ENCODE assay signal across 30 cellular contexts in the genomic region with DNA sequence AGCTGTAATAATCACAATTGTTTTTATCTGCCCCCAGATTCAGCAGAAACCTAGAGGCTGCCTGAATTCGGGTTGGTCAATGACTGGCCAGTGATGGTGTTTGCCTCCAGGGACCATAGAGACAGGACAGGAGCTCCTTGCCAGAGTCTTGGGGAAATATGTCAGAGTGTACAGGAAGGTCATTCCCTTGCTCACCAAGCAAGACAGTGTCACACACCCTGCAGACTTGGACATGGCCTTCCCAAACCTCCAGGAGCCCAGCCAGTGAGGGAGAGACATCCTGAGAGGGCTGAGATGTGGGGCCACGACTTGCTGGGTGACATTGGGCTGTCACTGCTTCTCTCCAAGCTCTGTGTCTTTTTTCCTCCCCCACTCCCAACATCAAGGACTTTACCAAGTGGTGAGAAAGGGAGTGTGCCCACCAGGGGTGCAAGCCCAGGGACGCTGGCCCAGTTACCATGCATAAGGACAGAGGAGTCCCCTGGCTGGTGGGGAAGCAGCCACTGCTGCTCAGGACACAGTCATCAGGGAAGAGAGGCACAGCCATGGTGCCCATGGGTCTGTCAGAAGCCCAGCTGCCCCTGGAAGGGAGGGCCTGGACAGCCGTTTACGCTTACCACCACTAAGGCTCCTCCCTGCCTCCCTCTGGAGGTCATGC. TPM values are rescaled to one million over a fixed set of nuclear protein-coding genes. Genes with fewer than 3 reads are reported as not detected.
"Had no signal": no experiment of that assay in that cellular context is flagged by ENCODE, and none has a peak within 500 bp of the region (broad histone marks: within the 10 kb centered on the region; RNA-seq: fewer than 3 reads in every experiment).

No MANE protein-coding gene starts in this region.

- H3K4me3 Mint-ChIP-seq: activated naive CD4-positive, alpha-beta T cell treated with anti-CD3 and anti-CD28 coated beads, Interleukin-2, amount 50 U/mL, for 24 hours; activated T-cell treated with anti-CD3 and anti-CD28 coated beads, Interleukin-2, amount 50 U/mL, for 72 hours; brain; nephron progenitor cell; stimulated activated effector memory CD8-positive, alpha-beta T cell treated with anti-CD3 and anti-CD28 coated beads, Interleukin-12 subunit alpha, Interleukin-12 subunit beta, amount 100 ng/mL, for 72 hours; stimulated activated naive CD8-positive, alpha-beta T cell treated with anti-CD3 and anti-CD28 coated beads, Interleukin-15, amount 100 ng/mL, for 72 hours; T-cell; T-helper 2 cell treated with Interferon-gamma antibody and Interleukin-4, amounts not matched to agents 5 μg/mL and 100 μg/mL, for 36 hours had no signal

- H3K36me3 Mint-ChIP-seq: activated naive CD4-positive, alpha-beta T cell treated with anti-CD3 and anti-CD28 coated beads, Interleukin-2, amount 50 U/mL, for 24 hours; brain; stimulated activated effector memory CD8-positive, alpha-beta T cell treated with anti-CD3 and anti-CD28 coated beads, Interleukin-12 subunit alpha, Interleukin-12 subunit beta, amount 100 ng/mL, for 72 hours; T-cell had no signal

- ATAC-seq: activated T-cell treated with anti-CD3 and anti-CD28 coated beads, Interleukin-2, amount 50 U/mL, for 72 hours; esophagus mucosa; gastrocnemius medialis; heart left ventricle; left colon; mucosa of descending colon; sciatic nerve; stimulated activated effector memory CD8-positive, alpha-beta T cell treated with anti-CD3 and anti-CD28 coated beads, Interleukin-12 subunit alpha, Interleukin-12 subunit beta, amount 100 ng/mL, for 72 hours; stimulated activated naive CD8-positive, alpha-beta T cell treated with anti-CD3 and anti-CD28 coated beads, Interleukin-15, amount 100 ng/mL, for 72 hours; T-cell had no signal

- DNase-seq: activated CD4-positive, CD25-positive, alpha-beta regulatory T cell treated with anti-CD3 and anti-CD28 coated beads, Interleukin-2, amount 50 U/mL, for 72 hours; activated CD8-positive, alpha-beta memory T cell treated with anti-CD3 and anti-CD28 coated beads, Interleukin-2, amount 50 U/mL, for 48 hours; activated gamma-delta T cell; activated T-cell treated with anti-CD3 and anti-CD28 coated beads, Interleukin-2, amount 50 U/mL, for 72 hours; dermis blood vessel endothelial cell; effector memory CD4-positive, alpha-beta T cell; gastrocnemius medialis; heart left ventricle; left colon; mesenchymal stem cell; mucosa of descending colon; nephron progenitor cell; nucleus accumbens; small intestine; stimulated activated CD4-positive, alpha-beta T cell treated with anti-CD3 and anti-CD28 coated beads, Interleukin-2, amount 100 ng/mL, for 24 hours; stimulated activated naive CD8-positive, alpha-beta T cell treated with anti-CD3 and anti-CD28 coated beads, Interleukin-15, amount 100 ng/mL, for 72 hours; T-cell; uterus; WERI-Rb-1 had no signal

- H3K4me1 Mint-ChIP-seq: activated naive CD4-positive, alpha-beta T cell treated with anti-CD3 and anti-CD28 coated beads, Interleukin-2, amount 50 U/mL, for 24 hours; brain had no signal

- H3K27ac Mint-ChIP-seq: activated naive CD4-positive, alpha-beta T cell treated with anti-CD3 and anti-CD28 coated beads, Interleukin-2, amount 50 U/mL, for 24 hours; activated T-cell treated with anti-CD3 and anti-CD28 coated beads, Interleukin-2, amount 50 U/mL, for 72 hours; brain; nephron progenitor cell; stimulated activated effector memory CD8-positive, alpha-beta T cell treated with anti-CD3 and anti-CD28 coated beads, Interleukin-12 subunit alpha, Interleukin-12 subunit beta, amount 100 ng/mL, for 72 hours; stimulated activated naive CD8-positive, alpha-beta T cell treated with anti-CD3 and anti-CD28 coated beads, Interleukin-15, amount 100 ng/mL, for 72 hours; T-cell; T-helper 2 cell treated with Interferon-gamma antibody and Interleukin-4, amounts not matched to agents 5 μg/mL and 100 μg/mL, for 36 hours had no signal

RNA-seq across cellular contexts. Expression of a gene that starts 25.3 kb away (rescaled TPM):
- total RNA-seq: activated T-cell treated with anti-CD3 and anti-CD28 coated beads, Interleukin-2, amount 50 U/mL, for 72 hours; aorta; dermis blood vessel endothelial cell; endothelial cell of umbilical vein; esophagus mucosa; gastrocnemius medialis; heart left ventricle; left colon; lower leg skin; mucosa of descending colon; renal cortical epithelial cell; sciatic nerve; T-cell; tibial nerve; uterus had no signal

RNA-seq across cellular contexts. Expression of a gene that starts 40.3 kb away (rescaled TPM):
- total RNA-seq: aorta, dermis blood vessel endothelial cell, endothelial cell of umbilical vein, esophagus mucosa, gastrocnemius medialis, heart left ventricle, lower leg skin, renal cortical epithelial cell, sciatic nerve, T-cell, tibial nerve, uterus had no signal

RNA-seq across cellular contexts. Expression of a gene that starts 44.1 kb away (rescaled TPM):
- total RNA-seq: activated T-cell treated with anti-CD3 and anti-CD28 coated beads, Interleukin-2, amount 50 U/mL, for 72 hours; aorta; dermis blood vessel endothelial cell; endothelial cell of umbilical vein; esophagus mucosa; gastrocnemius medialis; heart left ventricle; lower leg skin; sciatic nerve; T-cell; tibial nerve had no signal
